1 cellular context compared by ENCODE assay signal in genomic region chr5:76489877-76490688, GRCh38.
TF ChIP-seq lines count a peak whose summit lies in the region.

No MANE protein-coding gene starts in this region.

TF ChIP-seq in WTC11, 78 proteins besides CTCF, POLR2A, EP300 and RAD21 (continued from another document):
- TF ChIP-seq GRHL2 (CRISPR knock-in tag; IDR thresholded peaks at IDR 0.05; ENCODE audit: insufficient replicate concordance, severe bottlenecking), result no peak
- TF ChIP-seq TEAD1 (CRISPR knock-in tag; IDR thresholded peaks at IDR 0.05), result no peak
